Comparison of ENCODE assay signal across 25 cellular contexts in the genomic region with DNA sequence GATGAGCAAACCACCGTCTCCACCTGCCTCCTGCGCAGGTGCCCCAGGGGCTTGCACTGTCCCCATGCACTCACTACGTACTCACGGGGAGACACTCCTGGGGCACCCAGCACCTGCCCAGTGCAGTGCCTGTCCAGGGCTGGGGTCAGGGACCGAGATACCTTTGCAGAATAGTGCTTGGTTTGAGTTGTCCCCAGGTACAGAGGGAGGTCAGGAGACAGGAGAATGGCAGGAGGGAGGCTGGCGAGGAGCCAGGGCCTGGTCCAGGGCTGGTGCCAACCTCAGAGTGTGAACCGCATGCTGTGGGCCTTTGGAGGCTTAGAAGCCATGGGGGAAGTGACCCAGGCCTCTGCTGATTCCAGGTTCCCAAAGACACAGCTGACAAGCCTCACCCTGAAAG.
DNase-seq lines count a peak whose midpoint lies in the region; TF ChIP-seq lines count a peak whose summit lies in the region.
"Had no signal": no experiment of that assay in that cellular context is flagged by ENCODE, and none has a peak within 500 bp of the region (broad histone marks: within the 10 kb centered on the region; RNA-seq: fewer than 3 reads in every experiment).

No MANE protein-coding gene starts in this region.

- peak; percentile 2 for DNase-seq in GM10248 (ENCODE audit: extremely low spot score)
- peak; percentile 35 for DNase-seq in endodermal cell
- peak; percentile 40 for DNase-seq in sigmoid colon
- no peak for DNase-seq in BE2C
- DNase-seq in hypothalamus (lab: John Stamatoyannopoulos, UW) = no peak
- no peak for DNase-seq in NOMO-1 (lab: John Stamatoyannopoulos, UW; ENCODE audit: unreplicated experiment in 2 of 2)
- DNase-seq: AML-193; CD8-positive, alpha-beta memory T cell; DMS 273 treated with DMSO at 0.1 percent for 48 hours; DMS79; EL; GDM1; Karpas-422; NCI-H1092; NCI-H1436; NCI-H187; NCI-H2081 treated with DMSO at 0.1 percent for 48 hours; NCI-H2171; NCI-H226; NCI-H510A treated with DMSO at 0.1 percent for 48 hours; PC-3; SJCRH30 had no signal

- H4K20me1 ChIP-seq in BLaER1 = no peaks in the 10 kb centered on the region

- WGBS in endodermal cell (ENCODE audit: insufficient coverage in 1 of 2, insufficient read length in 1 of 2), 2 experiments = 87 to 100% methylated on average over 3 to 7 of the region's 7 CpGs
- WGBS in sigmoid colon, 2 donors = 72 to 80% methylated on average over 7 of the region's 7 CpGs

- no peaks in the 10 kb centered on the region for H3K27me3 Mint-ChIP-seq in endodermal cell (ENCODE audit: insufficient read depth)

- H3K4me2 ChIP-seq in BLaER1 = peak overlapping the region; percentile 84
- H3K4me2 ChIP-seq: A549 had no signal

- H3K36me3 Mint-ChIP-seq in endodermal cell (ENCODE audit: low read depth) = no peaks in the 10 kb centered on the region
- H3K36me3 Mint-ChIP-seq: CD14-positive monocyte had no signal

- no peak for TF ChIP-seq CTCF in GM10248 (IDR thresholded peaks at IDR 0.05; ENCODE audit: control extremely low read depth, extremely low read depth, low read depth, missing control alignments)
- TF ChIP-seq CTCF in endodermal cell (conservative IDR thresholded peaks at IDR 0.05) = no peak
- TF ChIP-seq CTCF in sigmoid colon (IDR thresholded peaks at IDR 0.05) = no peak
- TF ChIP-seq CTCF in BE2C (IDR thresholded peaks at IDR 0.05; ENCODE audit: low read depth, low read length) = no peak

- H3K27ac Mint-ChIP-seq in endodermal cell = no peak overlapping the region
- H3K27ac Mint-ChIP-seq: CD14-positive monocyte; CD8-positive, alpha-beta memory T cell had no signal

- TF ChIP-seq POLR2A in sigmoid colon (IDR thresholded peaks at IDR 0.05) = no peak

- H3K4me3 ChIP-seq in BLaER1 (peak overlapping the region; percentile 34), endodermal cell (ENCODE audit: low read length) (no peak overlapping the region), sigmoid colon (no peak overlapping the region), BE2C (ENCODE audit: low read depth, low read length) (no peak overlapping the region)
- H3K4me3 ChIP-seq: A549, SJCRH30 had no signal

- H3K9me3 ChIP-seq in BLaER1 (peaks cover 10% of the 10 kb centered on the region), endodermal cell (ENCODE audit: control insufficient read depth, low read length) (no peaks in the 10 kb centered on the region), sigmoid colon (no peaks in the 10 kb centered on the region), BE2C (no peaks in the 10 kb centered on the region)
- H3K9me3 ChIP-seq: A549, SJCRH30 had no signal

- no peak overlapping the region for H3K4me3 Mint-ChIP-seq in endodermal cell
- H3K4me3 Mint-ChIP-seq: CD14-positive monocyte; CD8-positive, alpha-beta memory T cell had no signal

- CTCF ChIA-PET in GM10248 (lab: Yijun Ruan, JAX) = interaction anchor here (1.1 to 4.0 kb wide), 4 partner anchors 11 to 513 kb away, joined by 3 to 42 read pairs (median 12); no protein-coding TSS in a partner anchor

- H3K9me3 Mint-ChIP-seq in endodermal cell = no peaks in the 10 kb centered on the region
- H3K9me3 Mint-ChIP-seq: CD8-positive, alpha-beta memory T cell had no signal

- H3K9ac ChIP-seq in BLaER1 = peak overlapping the region; percentile 72
- H3K9ac ChIP-seq in endodermal cell (ENCODE audit: extremely low read depth, low read length, poor library complexity, severe bottlenecking) = no peak overlapping the region

- POLR2A ChIA-PET in GM10248 (lab: Yijun Ruan, JAX) = interaction anchor here (0.5 kb wide), 1 partner anchor 411 kb away, joined by 4 read pairs; no protein-coding TSS in a partner anchor

- no peaks in the 10 kb centered on the region; the same call in 1 of the 2 replicates for H3K36me3 ChIP-seq in BLaER1
- H3K36me3 ChIP-seq in endodermal cell (ENCODE audit: control insufficient read depth, insufficient read depth, low read length) = no peaks in the 10 kb centered on the region
- H3K36me3 ChIP-seq in sigmoid colon = no peaks in the 10 kb centered on the region
- no peaks in the 10 kb centered on the region for H3K36me3 ChIP-seq in BE2C
- H3K36me3 ChIP-seq: SJCRH30 had no signal

- H3K27me3 ChIP-seq in BLaER1 = no peaks in the 10 kb centered on the region
- no peaks in the 10 kb centered on the region for H3K27me3 ChIP-seq in endodermal cell (ENCODE audit: control insufficient read depth, insufficient read depth, low read length, poor library complexity, severe bottlenecking)
- H3K27me3 ChIP-seq in sigmoid colon = peaks cover 0 to 30% (median 0%) of the 10 kb centered on the region in 3 donors
- H3K27me3 ChIP-seq in BE2C = peaks cover 5% of the 10 kb centered on the region; the same call in 1 of the 2 replicates

- no peak for TF ChIP-seq EP300 in sigmoid colon (IDR thresholded peaks at IDR 0.05)

- H3K4me1 ChIP-seq in BLaER1 (peaks cover 100% of the 10 kb centered on the region), endodermal cell (ENCODE audit: control insufficient read depth, insufficient read depth, low read length) (no peaks in the 10 kb centered on the region), sigmoid colon (no peaks in the 10 kb centered on the region), BE2C (no peaks in the 10 kb centered on the region)
- H3K4me1 ChIP-seq: A549, SJCRH30 had no signal

- intact Hi-C loops in sigmoid colon (cut with DNase I) = loop anchor here (5.0 kb wide), 1 partner anchor 514 kb away; no protein-coding TSS in a partner anchor

- no peaks in the 10 kb centered on the region for H3K4me1 Mint-ChIP-seq in endodermal cell
- H3K4me1 Mint-ChIP-seq: CD14-positive monocyte; CD8-positive, alpha-beta memory T cell had no signal

- H3K27ac ChIP-seq in BLaER1 (peak overlapping the region; percentile 88), endodermal cell (ENCODE audit: low read depth, low read length) (no peak overlapping the region), sigmoid colon (no peak overlapping the region)
- H3K27ac ChIP-seq: A549, SJCRH30 had no signal

Comparison
In these comparisons a context has a peak if more than half of its experiments do, and no peak if none do; other contexts are left out.
1. DNase-seq: peak in GM10248 (single experiment), endodermal cell (single experiment) and sigmoid colon (single experiment); none in BE2C (single experiment), hypothalamus (0 of 51) and NOMO-1 (0 of 2).